ENCODE assay signal across 1 cellular context in genomic region chr10:2898509-2898860, GRCh38.
TF ChIP-seq lines count a peak whose summit lies in the region.

No MANE protein-coding gene starts in this region.

TF ChIP-seq in GM23338, 12 proteins besides CTCF, POLR2A, EP300 and RAD21 (continued from another document):
- no peak for TF ChIP-seq ETS1 (IDR thresholded peaks at IDR 0.05)
- no peak for TF ChIP-seq EZH2 (IDR thresholded peaks at IDR 0.05; ENCODE audit: low read depth, unreplicated experiment)
- no peak for TF ChIP-seq REST (IDR thresholded peaks at IDR 0.05; ENCODE audit: unreplicated experiment)
- no peak for TF ChIP-seq NANOG (IDR thresholded peaks at IDR 0.05; ENCODE audit: borderline replicate concordance)
- no peak for TF ChIP-seq STAT1 (IDR thresholded peaks at IDR 0.05; ENCODE audit: unreplicated experiment)
